ENCODE assay signal across 31 cellular contexts in the genomic region with DNA sequence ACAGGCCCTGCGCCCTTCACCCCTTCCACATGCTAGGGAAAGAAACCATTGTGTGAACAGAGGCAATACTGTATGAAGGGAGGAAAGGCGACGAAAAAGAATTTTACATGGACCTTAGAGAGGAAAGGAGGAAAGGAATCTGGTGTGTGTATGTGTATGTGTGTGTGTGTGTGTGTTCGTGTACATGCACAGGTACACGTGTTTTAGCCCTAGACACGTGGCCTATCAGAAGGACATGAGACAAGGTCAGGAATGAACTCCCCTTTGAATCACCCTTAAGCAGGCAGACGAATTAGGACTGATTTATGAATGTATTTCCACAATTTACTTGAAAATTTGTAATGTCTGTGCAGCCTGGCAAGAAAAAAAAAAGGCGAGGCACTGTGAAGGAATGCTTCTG.
"Had no signal": no experiment of that assay in that cellular context is flagged by ENCODE, and none has a peak within 500 bp of the region (broad histone marks: within the 10 kb centered on the region; RNA-seq: fewer than 3 reads in every experiment).

No MANE protein-coding gene starts in this region.

- H3K4me1 ChIP-seq: parathyroid adenoma, psoas muscle, spleen, suprapubic skin, testis, tibial artery, transverse colon, upper lobe of right lung, uterus had no signal

- H3K9me3 Mint-ChIP-seq: natural killer cell; nephron; stimulated activated memory B cell treated with anti-CD40 and anti-IgM and Interleukin-4, amounts not matched to agents 10 μg/mL and 1 μg/mL and 100 μg/mL, for 72 hours; stimulated activated naive CD8-positive, alpha-beta T cell treated with anti-CD3 and anti-CD28 coated beads, Interleukin-15, amount 100 ng/mL, for 72 hours; type B pancreatic cell had no signal

- H3K27ac Mint-ChIP-seq: naive thymus-derived CD4-positive, alpha-beta T cell; natural killer cell; progenitor cell of endocrine pancreas; stimulated activated memory B cell treated with anti-CD40 and anti-IgM and Interleukin-4, amounts not matched to agents 10 μg/mL and 1 μg/mL and 100 μg/mL, for 72 hours; stimulated activated naive CD8-positive, alpha-beta T cell treated with anti-CD3 and anti-CD28 coated beads, Interleukin-15, amount 100 ng/mL, for 72 hours; type B pancreatic cell had no signal

- H2AFZ ChIP-seq: parathyroid adenoma had no signal

- H3K4me2 ChIP-seq: smooth muscle cell had no signal

- H3K27me3 Mint-ChIP-seq: naive thymus-derived CD4-positive, alpha-beta T cell; progenitor cell of endocrine pancreas; stimulated activated memory B cell treated with anti-CD40 and anti-IgM and Interleukin-4, amounts not matched to agents 10 μg/mL and 1 μg/mL and 100 μg/mL, for 72 hours; stimulated activated naive CD8-positive, alpha-beta T cell treated with anti-CD3 and anti-CD28 coated beads, Interleukin-15, amount 100 ng/mL, for 72 hours had no signal

- H3K9ac ChIP-seq: parathyroid adenoma had no signal

- H3K36me3 Mint-ChIP-seq: naive thymus-derived CD4-positive, alpha-beta T cell; natural killer cell; stimulated activated memory B cell treated with anti-CD40 and anti-IgM and Interleukin-4, amounts not matched to agents 10 μg/mL and 1 μg/mL and 100 μg/mL, for 72 hours; type B pancreatic cell had no signal

- H3K79me2 ChIP-seq: parathyroid adenoma had no signal

- H3K4me3 ChIP-seq: ovary, psoas muscle, skin epidermis, smooth muscle cell, spleen, suprapubic skin, testis, tibial artery, transverse colon, upper lobe of right lung, uterus had no signal

- H3K27ac ChIP-seq: ovary, parathyroid adenoma, psoas muscle, skin epidermis, spleen, suprapubic skin, testis, tibial artery, transverse colon, upper lobe of right lung, uterus had no signal

- DNase-seq: naive thymus-derived CD4-positive, alpha-beta T cell; natural killer cell; occipital lobe; ovary; posterior cingulate gyrus; psoas muscle; right cardiac atrium; spleen; stimulated activated CD4-positive, alpha-beta T cell treated with anti-CD3 and anti-CD28 coated beads, Interleukin-12 subunit alpha, Interleukin-12 subunit beta, amount 100 ng/mL, for 4 hours; stimulated activated CD4-positive, alpha-beta T cell treated with anti-CD3 and anti-CD28 coated beads, Interleukin-1b, Interleukin-23, amount 100 ng/mL, for 48 hours; stimulated activated CD4-positive, alpha-beta T cell treated with anti-CD3 and anti-CD28 coated beads, Interleukin-4, amount 100 ng/mL, for 1 hour; stimulated activated CD4-positive, alpha-beta T cell treated with anti-CD3 and anti-CD28 coated beads, Interleukin-4, amount 100 ng/mL, for 4 hours; stimulated activated CD8-positive, alpha-beta memory T cell treated with anti-CD3 and anti-CD28 coated beads, Interleukin-4, amount 100 ng/mL, for 48 hours; stimulated activated naive CD4-positive, alpha-beta T cell; stimulated activated naive CD8-positive, alpha-beta T cell treated with anti-CD3 and anti-CD28 coated beads, Interleukin-15, amount 100 ng/mL, for 72 hours; stimulated activated naive CD8-positive, alpha-beta T cell treated with anti-CD3 and anti-CD28 coated beads, Interleukin-15, Interleukin-2, amounts not matched to agents 100 U/mL and 50 U/mL, for 24 hours; substantia nigra; testis; tibial artery; transverse colon; upper lobe of right lung; uterus had no signal

- H3K27me3 ChIP-seq: ovary, spleen, suprapubic skin, testis, tibial artery, transverse colon, upper lobe of right lung, uterus had no signal

- H3K36me3 ChIP-seq: ovary, spleen, suprapubic skin, tibial artery, transverse colon, upper lobe of right lung, uterus had no signal

- ATAC-seq: naive thymus-derived CD4-positive, alpha-beta T cell; natural killer cell; psoas muscle; right cardiac atrium; sciatic nerve; stimulated activated memory B cell treated with anti-CD40 and anti-IgM and Interleukin-4, amounts not matched to agents 10 μg/mL and 1 μg/mL and 100 μg/mL, for 72 hours; stimulated activated naive CD8-positive, alpha-beta T cell treated with anti-CD3 and anti-CD28 coated beads, Interleukin-15, amount 100 ng/mL, for 72 hours; stimulated activated naive CD8-positive, alpha-beta T cell treated with anti-CD3 and anti-CD28 coated beads, Interleukin-15, Interleukin-2, amounts not matched to agents 100 U/mL and 50 U/mL, for 24 hours; upper lobe of right lung had no signal

- H3K4me1 Mint-ChIP-seq: natural killer cell; nephron; stimulated activated memory B cell treated with anti-CD40 and anti-IgM and Interleukin-4, amounts not matched to agents 10 μg/mL and 1 μg/mL and 100 μg/mL, for 72 hours had no signal

- H3K9me3 ChIP-seq: ovary, psoas muscle, spleen, suprapubic skin, testis, tibial artery, transverse colon, upper lobe of right lung, uterus had no signal

- H3K4me3 Mint-ChIP-seq: naive thymus-derived CD4-positive, alpha-beta T cell; natural killer cell; nephron; stimulated activated memory B cell treated with anti-CD40 and anti-IgM and Interleukin-4, amounts not matched to agents 10 μg/mL and 1 μg/mL and 100 μg/mL, for 72 hours; stimulated activated naive CD8-positive, alpha-beta T cell treated with anti-CD3 and anti-CD28 coated beads, Interleukin-15, amount 100 ng/mL, for 72 hours; type B pancreatic cell had no signal
